In genomic region chr15:75928680-75929608, GRCh38 we compare ENCODE assay signal across 9 cellular contexts. TPM values are rescaled to one million over a fixed set of nuclear protein-coding genes. Genes with fewer than 3 reads are reported as not detected.
DNase-seq lines count a peak whose midpoint lies in the region; ATAC-seq and TF ChIP-seq lines count a peak whose summit lies in the region.
"Had no signal": no experiment of that assay in that cellular context is flagged by ENCODE, and none has a peak within 500 bp of the region (broad histone marks: within the 10 kb centered on the region; RNA-seq: fewer than 3 reads in every experiment).

No MANE protein-coding gene starts in this region.

- peaks cover 11 to 76% of the 10 kb centered on the region in 2 experiments for H3K36me3 ChIP-seq in mesenchymal stem cell (ENCODE audit: control insufficient read depth in 1 of 2, insufficient read depth in 2 of 2, low read depth in 1 of 2, low read length in 2 of 2)

- no peaks in the 10 kb centered on the region for H3K27me3 ChIP-seq in mesenchymal stem cell (ENCODE audit: control insufficient read depth in 1 of 2, insufficient read depth in 1 of 2, low read length in 2 of 2)

- CTCF ChIA-PET in activated naive CD4-positive, alpha-beta T cell treated with anti-CD3 and anti-CD28 coated beads for 36 hours (lab: Charles Lee), result interaction anchor here (0.6 to 1.4 kb wide), 7 partner anchors 11 to 1461 kb away, joined by 3 to 7 read pairs (median 4); no protein-coding TSS in a partner anchor

- no peaks in the 10 kb centered on the region for H3K9me3 ChIP-seq in mesenchymal stem cell (ENCODE audit: control insufficient read depth, low read length)

- no peak overlapping the region for H4K8ac ChIP-seq in mesenchymal stem cell (ENCODE audit: low read length)

- H3K79me1 ChIP-seq in mesenchymal stem cell (replicated peaks; ENCODE audit: low read length, poor library complexity, severe bottlenecking), result peaks cover 28% of the 10 kb centered on the region

- H3K4ac ChIP-seq in mesenchymal stem cell (ENCODE audit: low read depth in 1 of 2, low read length in 2 of 2), result no peak overlapping the region

- H3K4me3 Mint-ChIP-seq in activated naive CD4-positive, alpha-beta T cell treated with anti-CD3 and anti-CD28 coated beads for 36 hours, result no peak overlapping the region

- H3K4me3 ChIP-seq in WI38 (ENCODE audit: low read depth, low read length), result no peak overlapping the region
- no peak overlapping the region for H3K4me3 ChIP-seq in mesenchymal stem cell (ENCODE audit: insufficient read depth in 1 of 2, low read depth in 1 of 2, low read length in 2 of 2)

- H3K14ac ChIP-seq in mesenchymal stem cell (ENCODE audit: low read length in 2 of 2), result no peak overlapping the region

- H3K27ac Mint-ChIP-seq in activated naive CD4-positive, alpha-beta T cell treated with anti-CD3 and anti-CD28 coated beads for 36 hours, result no peak overlapping the region

- H3K18ac ChIP-seq in mesenchymal stem cell (ENCODE audit: low read depth in 1 of 2, low read length in 2 of 2), result no peak overlapping the region

- H4K91ac ChIP-seq in mesenchymal stem cell (ENCODE audit: low read length), result no peak overlapping the region

- no peak for ATAC-seq in GM18498 (IDR thresholded peaks at IDR 0.05; ENCODE audit: unreplicated experiment)

- H2BK15ac ChIP-seq in mesenchymal stem cell (ENCODE audit: low read depth, poor library complexity, severe bottlenecking), result no peak overlapping the region

- no peak overlapping the region for H3K4me2 ChIP-seq in mesenchymal stem cell (ENCODE audit: low read length, poor library complexity, severe bottlenecking)

- peaks cover 4% of the 10 kb centered on the region for H3K4me1 ChIP-seq in mesenchymal stem cell (ENCODE audit: control insufficient read depth, insufficient read depth, low read depth, low read length)

- no peak overlapping the region for H2AK5ac ChIP-seq in mesenchymal stem cell (ENCODE audit: low read length, severe bottlenecking)

- WGBS in mesenchymal stem cell, result 68% methylated on average over 7 of the region's 9 CpGs

- H2AFZ ChIP-seq in mesenchymal stem cell (ENCODE audit: low read depth, low read length), result no peak overlapping the region

- H2BK12ac ChIP-seq in mesenchymal stem cell (ENCODE audit: low read length in 2 of 2), result no peak overlapping the region

- TF ChIP-seq CTCF in WI38 (IDR thresholded peaks at IDR 0.05; ENCODE audit: low read depth, low read length), result peak; percentile 35; the same call in 1 of the 2 replicates

- no peak overlapping the region for H3K23ac ChIP-seq in mesenchymal stem cell (ENCODE audit: low read length in 2 of 2)

- no peak overlapping the region for H3K27ac ChIP-seq in mesenchymal stem cell (ENCODE audit: low read length, poor library complexity, severe bottlenecking)

- H3K36me3 Mint-ChIP-seq in activated naive CD4-positive, alpha-beta T cell treated with anti-CD3 and anti-CD28 coated beads for 36 hours (ENCODE audit: low read depth), result peaks cover 39% of the 10 kb centered on the region

- no peak overlapping the region for H2BK5ac ChIP-seq in mesenchymal stem cell (ENCODE audit: low read depth, low read length, poor library complexity, severe bottlenecking)

- DNase-seq in Daoy (ENCODE audit: low read depth) (peak; percentile 39), HT-29 (ENCODE audit: low spot score) (peak; percentile 84), mesenchymal stem cell (peak; percentile 57), cerebellum (ENCODE audit: low spot score) (no peak)
- no peak for DNase-seq in activated naive CD4-positive, alpha-beta T cell treated with anti-CD3 and anti-CD28 coated beads for 36 hours
- DNase-seq in stimulated activated CD4-positive, alpha-beta T cell treated with anti-CD3 and anti-CD28 coated beads, Interleukin-2, amount 100 ng/mL, for 48 hours, result no peak
- DNase-seq: effector memory CD4-positive, alpha-beta T cell had no signal

- no peaks in the 10 kb centered on the region for H3K9me3 Mint-ChIP-seq in activated naive CD4-positive, alpha-beta T cell treated with anti-CD3 and anti-CD28 coated beads for 36 hours

- no peak overlapping the region for H2BK120ac ChIP-seq in mesenchymal stem cell (ENCODE audit: low read depth, low read length)

- H3K9ac ChIP-seq in mesenchymal stem cell (ENCODE audit: low read length), result no peak overlapping the region

- intact Hi-C loops in activated naive CD4-positive, alpha-beta T cell treated with anti-CD3 and anti-CD28 coated beads for 36 hours (cut with micrococcal nuclease), result no loop called here

- no peaks in the 10 kb centered on the region for H3K27me3 Mint-ChIP-seq in activated naive CD4-positive, alpha-beta T cell treated with anti-CD3 and anti-CD28 coated beads for 36 hours (ENCODE audit: low read depth)

- peaks cover 18% of the 10 kb centered on the region for H3K4me1 Mint-ChIP-seq in activated naive CD4-positive, alpha-beta T cell treated with anti-CD3 and anti-CD28 coated beads for 36 hours (ENCODE audit: low read depth)

RNA-seq across cellular contexts. Expression of gene FBXO22, which starts 25.3 kb away (rescaled TPM):
- 59.1 and 61.9 TPM in 2 replicates for total RNA-seq in Daoy (2014; rRNA removed; shearing (Covaris generic))
- 51.1 and 60.1 TPM in 2 replicates for total RNA-seq in HT-29 (2014; rRNA removed; shearing (Covaris generic))
- polyA plus RNA-seq in mesenchymal stem cell (2013, experiment 1 of 2), result 38.5 TPM
- polyA plus RNA-seq in mesenchymal stem cell (2013, experiment 2 of 2), result 39.9 TPM
- total RNA-seq in activated naive CD4-positive, alpha-beta T cell treated with anti-CD3 and anti-CD28 coated beads for 36 hours, result 10 to 100 TPM; 97.3 to 99.6 TPM
- 25.1 TPM for total RNA-seq in cerebellum

Comparison
In these comparisons a context has a peak if more than half of its experiments do, and no peak if none do; other contexts are left out.
1. DNase-seq: peak in Daoy (single experiment), HT-29 (single experiment) and mesenchymal stem cell (single experiment); none in activated naive CD4-positive, alpha-beta T cell treated with anti-CD3 and anti-CD28 coated beads for 36 hours (single experiment), stimulated activated CD4-positive, alpha-beta T cell treated with anti-CD3 and anti-CD28 coated beads, Interleukin-2, amount 100 ng/mL, for 48 hours (0 of 2) and cerebellum (single experiment).